ENCODE assay signal across 1 cellular context in the genomic region with DNA sequence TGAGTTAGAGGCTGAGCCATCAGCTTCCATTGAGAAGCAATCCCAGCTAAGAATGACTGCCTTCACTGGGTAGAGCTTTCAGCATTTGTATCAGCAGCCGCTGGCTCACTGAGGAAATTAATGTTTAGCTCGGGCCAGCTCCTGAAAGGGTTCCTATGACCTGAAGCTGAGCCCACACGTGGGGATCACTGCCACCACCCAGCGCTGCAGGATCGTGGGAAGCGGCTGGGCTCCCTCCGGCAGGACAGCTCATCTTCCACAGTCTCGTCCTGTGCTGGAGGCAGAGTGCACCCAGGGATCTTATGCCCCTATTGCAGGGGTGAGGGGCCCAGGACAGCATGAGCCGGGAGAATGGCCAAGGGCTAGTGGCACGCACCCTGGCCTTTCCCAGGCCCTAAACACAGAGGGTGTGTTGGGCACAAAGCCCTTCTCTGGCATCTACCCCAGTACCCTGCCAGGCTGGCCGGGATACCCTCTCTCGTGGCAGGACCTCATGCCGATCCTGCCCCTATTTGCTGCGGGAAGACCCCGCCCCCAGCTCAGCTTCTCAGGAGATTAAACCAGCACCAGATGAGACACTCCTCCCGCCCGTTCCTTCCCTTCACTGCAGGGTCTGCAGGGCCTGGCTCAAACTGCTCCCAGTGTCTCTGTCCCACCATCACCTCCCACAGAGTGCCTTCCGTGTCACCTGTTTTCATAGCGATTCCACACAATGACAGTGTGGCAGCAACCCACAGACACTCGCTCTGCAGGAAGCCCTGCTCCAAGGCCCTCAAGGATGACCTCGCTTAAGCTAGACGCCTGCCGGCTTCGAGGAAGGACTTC.
TF ChIP-seq lines count a peak whose summit lies in the region.

No MANE protein-coding gene starts in this region.

TF ChIP-seq in H1, 55 proteins besides CTCF, POLR2A, EP300 and RAD21:
- TF ChIP-seq, protein P1, sequence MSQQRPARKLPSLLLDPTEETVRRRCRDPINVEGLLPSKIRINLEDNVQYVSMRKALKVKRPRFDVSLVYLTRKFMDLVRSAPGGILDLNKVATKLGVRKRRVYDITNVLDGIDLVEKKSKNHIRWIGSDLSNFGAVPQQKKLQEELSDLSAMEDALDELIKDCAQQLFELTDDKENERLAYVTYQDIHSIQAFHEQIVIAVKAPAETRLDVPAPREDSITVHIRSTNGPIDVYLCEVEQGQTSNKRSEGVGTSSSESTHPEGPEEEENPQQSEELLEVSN (IDR thresholded peaks at IDR 0.05): no peak
- no peak for TF ChIP-seq BACH1 (IDR thresholded peaks at IDR 0.05; ENCODE audit: low read length)
- no peak for TF ChIP-seq GABPA (IDR thresholded peaks at IDR 0.05; ENCODE audit: borderline replicate concordance, insufficient read depth, low read length)
- TF ChIP-seq CTBP2 (IDR thresholded peaks at IDR 0.05; ENCODE audit: borderline replicate concordance, insufficient read depth, insufficient read length, low read length): no peak
- TF ChIP-seq CREB1 (IDR thresholded peaks at IDR 0.05): no peak
- TF ChIP-seq EZH2 (IDR thresholded peaks at IDR 0.05; ENCODE audit: low read depth, low read length, severe bottlenecking): no peak
- no peak for TF ChIP-seq CBX8 (IDR thresholded peaks at IDR 0.05; ENCODE audit: borderline replicate concordance, low read depth, low read length)
- no peak for TF ChIP-seq RBBP5 (IDR thresholded peaks at IDR 0.05; ENCODE audit: borderline replicate concordance, low read depth, low read length)
- no peak for TF ChIP-seq TEAD4 (IDR thresholded peaks at IDR 0.05; ENCODE audit: low read depth, low read length)
- TF ChIP-seq SP4 (IDR thresholded peaks at IDR 0.05; ENCODE audit: low read length): no peak
TF ChIP-seq in H1: peak in this region for 0.
